22 cellular contexts compared by ENCODE assay signal in the genomic region with DNA sequence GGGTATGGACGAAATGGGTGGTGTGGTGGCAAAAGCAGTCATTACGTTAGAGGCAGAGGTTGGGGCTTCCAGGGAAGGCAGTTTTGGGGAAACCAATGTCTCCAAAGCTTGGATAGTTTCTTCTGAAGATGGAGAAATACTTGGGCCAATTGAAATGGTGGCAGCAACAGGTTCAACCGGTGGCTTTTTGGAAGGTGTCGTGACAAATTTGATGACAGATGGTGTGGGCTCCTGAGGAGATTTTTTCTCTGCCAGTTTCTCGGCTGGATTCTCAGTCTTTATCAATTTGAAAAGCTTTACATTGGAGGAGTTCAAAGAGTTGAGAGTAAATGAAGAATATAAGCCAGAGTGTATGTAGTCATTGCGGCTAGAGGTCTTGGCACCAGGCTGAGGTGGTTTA. TPM values are rescaled to one million over a fixed set of nuclear protein-coding genes. Genes with fewer than 3 reads are reported as not detected.
A peak's percentile ranks its signal among the peaks of the same experiment; 100 is the strongest.
DNase-seq lines count a peak whose midpoint lies in the region; ATAC-seq and TF ChIP-seq lines count a peak whose summit lies in the region.
"Had no signal": no experiment of that assay in that cellular context is flagged by ENCODE, and none has a peak within 500 bp of the region (broad histone marks: within the 10 kb centered on the region; RNA-seq: fewer than 3 reads in every experiment).

No MANE protein-coding gene starts in this region.

- H3K9me3 Mint-ChIP-seq in CD4-positive, alpha-beta T cell = no peaks in the 10 kb centered on the region
- H3K9me3 Mint-ChIP-seq in effector memory CD8-positive, alpha-beta T cell = no peaks in the 10 kb centered on the region
- H3K9me3 Mint-ChIP-seq: dendritic cell treated with granulocyte-macrophage colony-stimulating factor and Interleukin-4, amounts not matched to agents 40 ng/mL and 50 ng/mL, for 4 days; GM23338; mesothelial cell of epicardium; natural killer cell; stimulated activated naive B cell treated with anti-CD40 and anti-IgM and Interleukin-4, amounts not matched to agents 10 μg/mL and 1 μg/mL and 100 μg/mL, for 72 hours had no signal

- no peaks in the 10 kb centered on the region for H3K9me3 ChIP-seq in A673 (ENCODE audit: low read depth, low read length, poor library complexity, severe bottlenecking)
- no peaks in the 10 kb centered on the region for H3K9me3 ChIP-seq in CD4-positive, alpha-beta T cell (ENCODE audit: control insufficient read depth, low read length)
- H3K9me3 ChIP-seq in Panc1 (ENCODE audit: control insufficient read depth, insufficient read depth, low read depth, low read length) = no peaks in the 10 kb centered on the region
- H3K9me3 ChIP-seq in left lung = no peaks in the 10 kb centered on the region
- H3K9me3 ChIP-seq: vagina had no signal

- H3K4me1 Mint-ChIP-seq in CD4-positive, alpha-beta T cell (ENCODE audit: low read depth) = peaks cover 44% of the 10 kb centered on the region
- H3K4me1 Mint-ChIP-seq in effector memory CD8-positive, alpha-beta T cell (ENCODE audit: low read depth in 2 of 2) = peaks cover 7 to 36% of the 10 kb centered on the region in 2 donors
- H3K4me1 Mint-ChIP-seq: mesothelial cell of epicardium had no signal

- no peak for TF ChIP-seq CTCF in A673 (conservative IDR thresholded peaks at IDR 0.05; ENCODE audit: low read depth, low read length)
- TF ChIP-seq CTCF in CD4-positive, alpha-beta T cell (IDR thresholded peaks at IDR 0.05) = no peak
- no peak for TF ChIP-seq CTCF in Panc1 (IDR thresholded peaks at IDR 0.05)
- no peak for TF ChIP-seq CTCF in left lung (IDR thresholded peaks at IDR 0.05)

- CTCF ChIA-PET in A673 (lab: Charles Lee) (interaction anchor here (0.6 kb wide), 1 partner anchor 37 kb away, joined by 9 read pairs; no protein-coding TSS in a partner anchor), Panc1 (lab: Charles Lee) (no interaction called here)
- CTCF ChIA-PET in CD4-positive, alpha-beta T cell (lab: Charles Lee) = no interaction called here

- no peak overlapping the region for H3K27ac ChIP-seq in A673 (ENCODE audit: low read depth, low read length, poor library complexity, severe bottlenecking)
- H3K27ac ChIP-seq in CD4-positive, alpha-beta T cell (ENCODE audit: low read depth, low read length) = no peak overlapping the region
- no peak overlapping the region for H3K27ac ChIP-seq in Panc1 (ENCODE audit: low read length)
- H3K27ac ChIP-seq in left lung = no peak overlapping the region
- H3K27ac ChIP-seq: vagina, WERI-Rb-1 had no signal

- intact Hi-C loops in A673 (cut with micrococcal nuclease; ENCODE audit: unreplicated experiment) = no loop called here
- intact Hi-C loops in CD4-positive, alpha-beta T cell (cut with DNase I, micrococcal nuclease) = no loop called here
- intact Hi-C loops in Panc1 (cut with micrococcal nuclease; ENCODE audit: unreplicated experiment) = no loop called here
- intact Hi-C loops in left lung (cut with DNase I) = no loop called here

- no peak overlapping the region for H3K4me3 ChIP-seq in A673 (ENCODE audit: low read depth, low read length, poor library complexity, severe bottlenecking)
- no peak overlapping the region for H3K4me3 ChIP-seq in Panc1 (ENCODE audit: low read depth in 2 of 2, low read length in 2 of 2)
- no peak overlapping the region for H3K4me3 ChIP-seq in left lung
- H3K4me3 ChIP-seq: GM23338, vagina had no signal

- no peak overlapping the region for H3K4me3 Mint-ChIP-seq in CD4-positive, alpha-beta T cell
- no peak overlapping the region for H3K4me3 Mint-ChIP-seq in effector memory CD8-positive, alpha-beta T cell
- H3K4me3 Mint-ChIP-seq: dendritic cell treated with granulocyte-macrophage colony-stimulating factor and Interleukin-4, amounts not matched to agents 40 ng/mL and 50 ng/mL, for 4 days; GM23338; mesothelial cell of epicardium; natural killer cell; stimulated activated naive B cell treated with anti-CD40 and anti-IgM and Interleukin-4, amounts not matched to agents 10 μg/mL and 1 μg/mL and 100 μg/mL, for 72 hours had no signal

- H3K36me3 ChIP-seq in A673 (ENCODE audit: insufficient read depth, low read length, poor library complexity, severe bottlenecking) (peaks cover 64% of the 10 kb centered on the region), Panc1 (ENCODE audit: control insufficient read depth, insufficient read depth, low read length) (peaks cover 23% of the 10 kb centered on the region), left lung (peaks cover 0 to 84% of the 10 kb centered on the region in 2 donors)

- H3K27me3 ChIP-seq in A673 (replicated peaks; ENCODE audit: insufficient read depth, low read depth, low read length, poor library complexity) (no peaks in the 10 kb centered on the region), Panc1 (ENCODE audit: control insufficient read depth, insufficient read depth, low read length) (no peaks in the 10 kb centered on the region), left lung (no peaks in the 10 kb centered on the region)
- no peaks in the 10 kb centered on the region for H3K27me3 ChIP-seq in CD4-positive, alpha-beta T cell (ENCODE audit: control insufficient read depth, insufficient read depth, low read length)
- H3K27me3 ChIP-seq: vagina had no signal

- H3K4me1 ChIP-seq in A673 (ENCODE audit: insufficient read depth, low read length, poor library complexity, severe bottlenecking) (no peaks in the 10 kb centered on the region), Panc1 (ENCODE audit: control insufficient read depth, insufficient read depth, low read length) (no peaks in the 10 kb centered on the region), left lung (peaks cover 0 to 6% of the 10 kb centered on the region in 2 donors)

- in situ Hi-C loops in Panc1 (cut with HindIII; ENCODE audit: low pct_unique_long_range_greater_than_20kb, low sequenced_read_pairs) = no loop called here

- no peak for DNase-seq in A673 (ENCODE audit: low spot score)
- no peak for DNase-seq in CD4-positive, alpha-beta T cell
- DNase-seq in Panc1 (ENCODE audit: low read depth, low spot score) = no peak
- no peak for DNase-seq in effector memory CD8-positive, alpha-beta T cell
- no peak for DNase-seq in NCI-H748 (lab: John Stamatoyannopoulos, UW; ENCODE audit: unreplicated experiment)
- no peak for DNase-seq in Ammon's horn (ENCODE audit: low spot score)
- no peak for DNase-seq in left lung
- DNase-seq: activated naive CD4-positive, alpha-beta T cell; DMS53; GF-D8; left ventricle myocardium superior; natural killer cell; NCI-H1048; NCI-H1930; NCI-H69; stimulated activated naive B cell treated with anti-CD40 and anti-IgM and Interleukin-4, amounts not matched to agents 10 μg/mL and 1 μg/mL and 100 μg/mL, for 72 hours; WERI-Rb-1 had no signal

- H3K36me3 Mint-ChIP-seq in CD4-positive, alpha-beta T cell (ENCODE audit: low read depth) = peaks cover 87% of the 10 kb centered on the region
- peaks cover 82% of the 10 kb centered on the region for H3K36me3 Mint-ChIP-seq in effector memory CD8-positive, alpha-beta T cell (ENCODE audit: insufficient read depth)

- no peaks in the 10 kb centered on the region for H3K27me3 Mint-ChIP-seq in CD4-positive, alpha-beta T cell
- no peaks in the 10 kb centered on the region for H3K27me3 Mint-ChIP-seq in effector memory CD8-positive, alpha-beta T cell
- H3K27me3 Mint-ChIP-seq: dendritic cell treated with granulocyte-macrophage colony-stimulating factor and Interleukin-4, amounts not matched to agents 40 ng/mL and 50 ng/mL, for 4 days; stimulated activated naive B cell treated with anti-CD40 and anti-IgM and Interleukin-4, amounts not matched to agents 10 μg/mL and 1 μg/mL and 100 μg/mL, for 72 hours had no signal

- no peak for ATAC-seq in CD4-positive, alpha-beta T cell (ENCODE audit: poor library complexity)
- ATAC-seq in Panc1 = no peak
- no peak for ATAC-seq in effector memory CD8-positive, alpha-beta T cell (replicated peaks)
- no peak for ATAC-seq in left lung
- ATAC-seq: GM23338; left ventricle myocardium superior; natural killer cell; SK-N-SH treated with all-trans-retinoic acid at 6 μM for 48 hours; stimulated activated naive B cell treated with anti-CD40 and anti-IgM and Interleukin-4, amounts not matched to agents 10 μg/mL and 1 μg/mL and 100 μg/mL, for 72 hours had no signal

- peak overlapping the region; percentile 71 for H3K27ac Mint-ChIP-seq in CD4-positive, alpha-beta T cell
- H3K27ac Mint-ChIP-seq in effector memory CD8-positive, alpha-beta T cell = peak overlapping the region; percentile 72 to 74
- H3K27ac Mint-ChIP-seq: dendritic cell treated with granulocyte-macrophage colony-stimulating factor and Interleukin-4, amounts not matched to agents 40 ng/mL and 50 ng/mL, for 4 days; GM23338; mesothelial cell of epicardium; stimulated activated naive B cell treated with anti-CD40 and anti-IgM and Interleukin-4, amounts not matched to agents 10 μg/mL and 1 μg/mL and 100 μg/mL, for 72 hours had no signal

- POLR2A ChIA-PET in A673 (lab: Charles Lee; ENCODE audit: low non-redundant PET) = no interaction called here
- POLR2A ChIA-PET in CD4-positive, alpha-beta T cell (lab: Charles Lee) = no interaction called here
- POLR2A ChIA-PET in Panc1 (lab: Charles Lee) = no interaction called here

- TSS peak; percentile 18 for BruUV-seq in A673 (replicated peaks; lab: Mats Ljungman, UMichigan)
- TSS peak; percentile 20 for BruUV-seq in Panc1 (replicated peaks; lab: Mats Ljungman, UMichigan)

RNA-seq across cellular contexts. Expression of a gene that starts 11.5 kb away (rescaled TPM):
- total RNA-seq in A673 (2021) (35.4 and 38.2 TPM in 2 replicates), Panc1 (2021; ENCODE audit: unreplicated experiment) (54.6 TPM), left lung (10 to 100 TPM; 51.5 to 69.9 TPM)
- total RNA-seq in CD4-positive, alpha-beta T cell = 100 to 1,000 TPM; 145 to 154 TPM
- 5.0 TPM for polyA plus RNA-seq in Panc1 (2012; ENCODE audit: insufficient read length)
